In the genomic region with DNA sequence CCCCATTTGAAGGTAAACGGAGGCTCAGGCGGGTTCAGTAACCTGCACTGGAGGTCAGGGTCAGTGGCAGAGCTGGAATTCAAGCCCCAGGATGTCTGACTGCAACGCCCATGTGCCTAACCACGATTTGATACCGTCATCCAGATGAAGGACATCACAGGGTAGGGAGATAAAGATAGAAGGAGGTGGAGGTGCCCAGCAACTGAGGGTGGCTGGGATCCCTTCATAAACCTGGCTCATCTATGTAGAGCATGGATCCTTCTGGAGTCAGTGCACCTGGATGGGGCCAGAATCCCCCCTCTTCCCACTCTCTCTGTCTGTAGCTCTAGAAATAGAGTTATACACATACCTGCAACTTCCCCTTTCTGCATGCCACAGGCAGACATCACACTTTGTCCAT, we compare ENCODE assay signal across 16 cellular contexts. TPM values are rescaled to one million over a fixed set of nuclear protein-coding genes. Genes with fewer than 3 reads are reported as not detected.
DNase-seq lines count a peak whose midpoint lies in the region; ATAC-seq and TF ChIP-seq lines count a peak whose summit lies in the region.
"Had no signal": no experiment of that assay in that cellular context is flagged by ENCODE, and none has a peak within 500 bp of the region (broad histone marks: within the 10 kb centered on the region; RNA-seq: fewer than 3 reads in every experiment).

No MANE protein-coding gene starts in this region.

- H3K9me3 ChIP-seq in SK-N-SH (no peaks in the 10 kb centered on the region), RWPE2 (ENCODE audit: severe bottlenecking) (no peaks in the 10 kb centered on the region)
- H3K9me3 ChIP-seq in BLaER1 treated with 17β-estradiol and CSF1 and Interleukin-3, amounts not matched to agents 10 nM and 100 nM (replicated peaks in 1 of 11): peaks cover 0 to 47% (median 29%) of the 10 kb centered on the region in 11 experiments; a peak in 15 of 22 replicates
- H3K9me3 ChIP-seq: BE2C, HAP-1 had no signal

- H2AFZ ChIP-seq in SK-N-SH (ENCODE audit: low read depth): no peak overlapping the region

- no peak overlapping the region for H3K9ac ChIP-seq in SK-N-SH
- H3K9ac ChIP-seq in BLaER1 treated with 17β-estradiol and CSF1 and Interleukin-3, amounts not matched to agents 10 nM and 100 nM: no peak overlapping the region
- H3K9ac ChIP-seq: KMS-11 had no signal

- H3K4me3 Mint-ChIP-seq in Calu3 (ENCODE audit: low read depth, unreplicated experiment): no peak overlapping the region
- H3K4me3 Mint-ChIP-seq in activated CD4-positive, alpha-beta T cell treated with anti-CD3 and anti-CD28 coated beads, Interleukin-2, amount 10 ng/mL, durations not matched to agents 24 days and 14 days: no peak overlapping the region
- H3K4me3 Mint-ChIP-seq: CD8-positive, alpha-beta memory T cell had no signal

- H3K27ac ChIP-seq in SK-N-SH (ENCODE audit: low read depth in 2 of 2, low read length in 1 of 2) (no peak overlapping the region), RWPE2 (ENCODE audit: poor library complexity, severe bottlenecking) (no peak overlapping the region)
- H3K27ac ChIP-seq in BLaER1 treated with 17β-estradiol and CSF1 and Interleukin-3, amounts not matched to agents 10 nM and 100 nM: no peak overlapping the region
- H3K27ac ChIP-seq: KMS-11 had no signal

- H3K36me3 ChIP-seq in SK-N-SH (replicated peaks in 1 of 2; ENCODE audit: control insufficient read depth in 1 of 2, insufficient read depth in 2 of 2, low read length in 1 of 2) (no peaks in the 10 kb centered on the region), RWPE2 (ENCODE audit: low read depth) (no peaks in the 10 kb centered on the region)
- peaks cover 0 to 7% (median 0%) of the 10 kb centered on the region in 11 experiments; a peak in 3 of 22 replicates for H3K36me3 ChIP-seq in BLaER1 treated with 17β-estradiol and CSF1 and Interleukin-3, amounts not matched to agents 10 nM and 100 nM
- H3K36me3 ChIP-seq: BE2C, HAP-1 had no signal

- no peaks in the 10 kb centered on the region for H3K9me3 Mint-ChIP-seq in Calu3 (ENCODE audit: low read depth, unreplicated experiment)
- no peaks in the 10 kb centered on the region for H3K9me3 Mint-ChIP-seq in activated CD4-positive, alpha-beta T cell treated with anti-CD3 and anti-CD28 coated beads, Interleukin-2, amount 10 ng/mL, durations not matched to agents 24 days and 14 days

- BruUV-seq in Calu3 (replicated peaks; lab: Mats Ljungman, UMichigan): no TSS peak

- H3K27me3 ChIP-seq in SK-N-SH (ENCODE audit: insufficient read depth) (peaks cover 56% of the 10 kb centered on the region), RWPE2 (ENCODE audit: insufficient read depth, poor library complexity, severe bottlenecking) (no peaks in the 10 kb centered on the region)
- H3K27me3 ChIP-seq in BLaER1 treated with 17β-estradiol and CSF1 and Interleukin-3, amounts not matched to agents 10 nM and 100 nM: no peaks in the 10 kb centered on the region
- H3K27me3 ChIP-seq: BE2C had no signal

- H4K20me1 ChIP-seq in SK-N-SH (ENCODE audit: insufficient read depth): no peaks in the 10 kb centered on the region
- no peaks in the 10 kb centered on the region for H4K20me1 ChIP-seq in BLaER1 treated with 17β-estradiol and CSF1 and Interleukin-3, amounts not matched to agents 10 nM and 100 nM

- no peak overlapping the region for H3K27ac Mint-ChIP-seq in Calu3 (ENCODE audit: unreplicated experiment)
- H3K27ac Mint-ChIP-seq in activated CD4-positive, alpha-beta T cell treated with anti-CD3 and anti-CD28 coated beads, Interleukin-2, amount 10 ng/mL, durations not matched to agents 24 days and 14 days: no peak overlapping the region
- H3K27ac Mint-ChIP-seq: CD8-positive, alpha-beta memory T cell had no signal

- TF ChIP-seq EP300 in SK-N-SH (IDR thresholded peaks at IDR 0.05; ENCODE audit: borderline replicate concordance in 1 of 2, low read depth in 1 of 2, low read length in 1 of 2): no peak

- POLR2A ChIA-PET in SK-N-SH (lab: Yijun Ruan, JAX): no interaction called here

- H3K4me3 ChIP-seq in SK-N-SH (ENCODE audit: low read depth in 2 of 2, low read length in 1 of 2) (no peak overlapping the region), RWPE2 (ENCODE audit: severe bottlenecking) (no peak overlapping the region)
- H3K4me3 ChIP-seq in BLaER1 treated with 17β-estradiol and CSF1 and Interleukin-3, amounts not matched to agents 10 nM and 100 nM: no peak overlapping the region
- H3K4me3 ChIP-seq: HAP-1 had no signal

- CTCF ChIA-PET in SK-N-SH (lab: Yijun Ruan, JAX): no interaction called here
- CTCF ChIA-PET in Calu3 (lab: Charles Lee): no interaction called here

- H3K4me2 ChIP-seq in SK-N-SH: peak overlapping the region; percentile 37; the same call in 1 of the 2 replicates
- H3K4me2 ChIP-seq in BLaER1 treated with 17β-estradiol and CSF1 and Interleukin-3, amounts not matched to agents 10 nM and 100 nM: peak overlapping the region in 8 of 11 experiments; percentile 17 to 86 (median 49); a peak in 13 of 22 replicates
- H3K4me2 ChIP-seq: KMS-11 had no signal

- H3F3A ChIP-seq in SK-N-SH (replicated peaks; ENCODE audit: insufficient read depth): no peaks in the 10 kb centered on the region

- intact Hi-C loops in Calu3 (cut with micrococcal nuclease; ENCODE audit: unreplicated experiment): no loop called here
- intact Hi-C loops in activated CD4-positive, alpha-beta T cell treated with anti-CD3 and anti-CD28 coated beads, Interleukin-2, amount 10 ng/mL, durations not matched to agents 24 days and 14 days (cut with micrococcal nuclease): no loop called here

- no peaks in the 10 kb centered on the region for H3K27me3 Mint-ChIP-seq in Calu3 (ENCODE audit: unreplicated experiment)
- no peaks in the 10 kb centered on the region for H3K27me3 Mint-ChIP-seq in activated CD4-positive, alpha-beta T cell treated with anti-CD3 and anti-CD28 coated beads, Interleukin-2, amount 10 ng/mL, durations not matched to agents 24 days and 14 days

- DNase-seq in SK-N-SH: no peak
- DNase-seq in RWPE2 (ENCODE audit: low spot score): peak; percentile 24
- DNase-seq in Calu3: no peak
- DNase-seq in activated CD4-positive, alpha-beta T cell treated with anti-CD3 and anti-CD28 coated beads, Interleukin-2, amount 10 ng/mL, durations not matched to agents 24 days and 14 days: no peak
- DNase-seq in DMS79 treated with DMSO at 0.1 percent for 48 hours (lab: John Stamatoyannopoulos, UW): no peak
- DNase-seq: 8988T; BE2C; CD8-positive, alpha-beta memory T cell; DMS79; EL had no signal

- no peaks in the 10 kb centered on the region for H3K79me2 ChIP-seq in SK-N-SH (ENCODE audit: insufficient read depth)

- no peak for TF ChIP-seq CTCF in SK-N-SH (IDR thresholded peaks at IDR 0.05)
- TF ChIP-seq CTCF in RWPE2 (IDR thresholded peaks at IDR 0.05; ENCODE audit: poor library complexity, severe bottlenecking): no peak
- no peak for TF ChIP-seq CTCF in Calu3 (IDR thresholded peaks at IDR 0.05; ENCODE audit: unreplicated experiment)

- H3K9me2 ChIP-seq in SK-N-SH: no peaks in the 10 kb centered on the region

- TF ChIP-seq RAD21 in SK-N-SH (IDR thresholded peaks at IDR 0.05; ENCODE audit: low read length): no peak

- H3K36me3 Mint-ChIP-seq in Calu3 (ENCODE audit: insufficient read depth, unreplicated experiment): no peaks in the 10 kb centered on the region
- H3K36me3 Mint-ChIP-seq in activated CD4-positive, alpha-beta T cell treated with anti-CD3 and anti-CD28 coated beads, Interleukin-2, amount 10 ng/mL, durations not matched to agents 24 days and 14 days (ENCODE audit: low read depth): no peaks in the 10 kb centered on the region
- H3K36me3 Mint-ChIP-seq: CD8-positive, alpha-beta memory T cell had no signal

- no peak for ATAC-seq in SK-N-SH treated with all-trans-retinoic acid at 6 μM for 48 hours
- ATAC-seq in RWPE2 (ENCODE audit: low read depth): peak; percentile 38; the same call in 1 of the 3 replicates
- ATAC-seq: HepG2 had no signal

- WGBS in SK-N-SH (ENCODE audit: low lambda C conversion rate): 10% methylated on average over 5 of the region's 5 CpGs

- H3K4me1 ChIP-seq in SK-N-SH (ENCODE audit: control insufficient read depth in 1 of 2, insufficient read depth in 2 of 2, low read depth in 1 of 2, low read length in 1 of 2) (no peaks in the 10 kb centered on the region), RWPE2 (ENCODE audit: insufficient read depth, poor library complexity, severe bottlenecking) (no peaks in the 10 kb centered on the region)
- peaks cover 21 to 52% (median 46%) of the 10 kb centered on the region in 10 experiments for H3K4me1 ChIP-seq in BLaER1 treated with 17β-estradiol and CSF1 and Interleukin-3, amounts not matched to agents 10 nM and 100 nM
- H3K4me1 ChIP-seq: BE2C, HAP-1 had no signal

- no peaks in the 10 kb centered on the region for H3K4me1 Mint-ChIP-seq in Calu3 (ENCODE audit: low read depth, unreplicated experiment)
- no peaks in the 10 kb centered on the region for H3K4me1 Mint-ChIP-seq in activated CD4-positive, alpha-beta T cell treated with anti-CD3 and anti-CD28 coated beads, Interleukin-2, amount 10 ng/mL, durations not matched to agents 24 days and 14 days
- H3K4me1 Mint-ChIP-seq: CD8-positive, alpha-beta memory T cell had no signal

TF ChIP-seq in SK-N-SH, 30 proteins besides CTCF, POLR2A, EP300 and RAD21:
- no peak for TF ChIP-seq FOXM1 (IDR thresholded peaks at IDR 0.05; ENCODE audit: low read depth)
- no peak for TF ChIP-seq JUND (IDR thresholded peaks at IDR 0.05)
- no peak for TF ChIP-seq TCF12 (IDR thresholded peaks at IDR 0.05)
- no peak for TF ChIP-seq GABPA (IDR thresholded peaks at IDR 0.05; ENCODE audit: low read depth)
- no peak for TF ChIP-seq NRF1 (IDR thresholded peaks at IDR 0.05; ENCODE audit: low read depth, low read length)

TF ChIP-seq in SK-N-SH treated with all-trans-retinoic acid at 6 μM for 48 hours, 23 proteins besides CTCF, POLR2A, EP300 and RAD21 (continues in another document):
- TF ChIP-seq SNAI2 (CRISPR knock-in tag; IDR thresholded peaks at IDR 0.05) (no peak), GLIS3 (CRISPR knock-in tag; IDR thresholded peaks at IDR 0.05) (no peak), RARB (CRISPR knock-in tag; IDR thresholded peaks at IDR 0.05) (no peak), ESRRG (CRISPR knock-in tag; IDR thresholded peaks at IDR 0.05) (no peak), ARNTL (CRISPR knock-in tag; IDR thresholded peaks at IDR 0.05; ENCODE audit: borderline replicate concordance, low read depth) (no peak), BACH2 (CRISPR knock-in tag; IDR thresholded peaks at IDR 0.05; ENCODE audit: borderline replicate concordance) (no peak), CSDC2 (CRISPR knock-in tag; IDR thresholded peaks at IDR 0.05) (no peak)

RNA-seq across cellular contexts. Expression of a gene that starts 41.3 kb away (rescaled TPM):
- polyA plus RNA-seq in SK-N-SH (2012; rRNA removed): 0.02 TPM in 2 replicates
- polyA plus RNA-seq in SK-N-SH (2012; cell fraction: cytosol; rRNA removed): 0.01 TPM in 2 replicates
- 0.02 and 0.12 TPM in 2 replicates for polyA plus RNA-seq in SK-N-SH (2012; cell fraction: nucleus; rRNA removed)
- total RNA-seq in Calu3 (2022): 0.09 TPM in 1 of 2 replicates, not detected in the other
- total RNA-seq in activated CD4-positive, alpha-beta T cell treated with anti-CD3 and anti-CD28 coated beads, Interleukin-2, amount 10 ng/mL, durations not matched to agents 24 days and 14 days: 0.07 TPM in 2 replicates
- polyA plus RNA-seq: CD8-positive, alpha-beta memory T cell had no signal

RNA-seq across cellular contexts. Expression of a gene that starts 51.2 kb away (rescaled TPM):
- not detected in 2 replicates for polyA plus RNA-seq in SK-N-SH (2012; rRNA removed)
- polyA plus RNA-seq in SK-N-SH (2012; cell fraction: cytosol; rRNA removed): not detected in 2 replicates
- not detected in 2 replicates for polyA plus RNA-seq in SK-N-SH (2012; cell fraction: nucleus; rRNA removed)
- total RNA-seq in Calu3 (2022): not detected in 2 replicates
- not detected in 2 replicates for total RNA-seq in activated CD4-positive, alpha-beta T cell treated with anti-CD3 and anti-CD28 coated beads, Interleukin-2, amount 10 ng/mL, durations not matched to agents 24 days and 14 days
- total RNA-seq: CD8-positive, alpha-beta memory T cell; H1; HepG2 had no signal
- polyA plus RNA-seq: CD8-positive, alpha-beta memory T cell; H1; HepG2 had no signal
